In the genomic region with DNA sequence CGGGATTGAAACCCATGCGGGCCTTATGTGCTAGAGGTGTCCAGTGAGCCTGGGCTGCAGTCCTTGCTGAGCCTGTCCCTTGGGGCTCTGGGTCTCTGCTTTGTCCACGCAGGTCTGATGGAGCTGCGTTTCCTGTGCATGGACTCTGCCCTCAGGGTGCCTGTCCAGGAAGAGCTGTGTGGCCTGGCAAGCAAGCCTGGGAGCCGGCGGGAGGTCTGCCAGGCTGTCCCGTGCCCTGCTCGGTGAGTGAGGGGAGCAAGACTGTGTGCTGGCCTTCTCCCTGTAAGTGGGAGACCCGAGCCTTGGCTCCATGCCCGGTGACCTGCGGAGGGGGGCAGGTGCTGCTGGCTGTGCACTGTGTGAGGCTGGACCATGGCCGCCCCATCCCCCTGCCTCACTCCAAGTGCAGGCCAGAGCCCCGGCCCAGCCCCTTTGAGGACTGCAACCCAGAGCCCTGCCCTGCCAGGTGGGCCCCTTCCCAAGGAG, we compare ENCODE assay signal across 1 cellular context.
TF ChIP-seq lines count a peak whose summit lies in the region.

No MANE protein-coding gene starts in this region.

TF ChIP-seq in GM23338, 12 proteins besides CTCF, POLR2A, EP300 and RAD21:
- TF ChIP-seq CREB1 (CRISPR knock-in tag; IDR thresholded peaks at IDR 0.05; ENCODE audit: low read depth) (no peak), STAT1 (IDR thresholded peaks at IDR 0.05; ENCODE audit: unreplicated experiment) (no peak), EZH2phosphoT487 (IDR thresholded peaks at IDR 0.05; ENCODE audit: unreplicated experiment) (no peak), JUNB (IDR thresholded peaks at IDR 0.05; ENCODE audit: unreplicated experiment) (no peak), EZH2 (IDR thresholded peaks at IDR 0.05; ENCODE audit: low read depth, unreplicated experiment) (no peak), ZNF331 (CRISPR knock-in tag; IDR thresholded peaks at IDR 0.05; ENCODE audit: low read depth) (no peak), NANOG (IDR thresholded peaks at IDR 0.05; ENCODE audit: borderline replicate concordance) (no peak), ZNF462 (CRISPR knock-in tag; IDR thresholded peaks at IDR 0.05) (no peak)
- TF ChIP-seq, protein P1, sequence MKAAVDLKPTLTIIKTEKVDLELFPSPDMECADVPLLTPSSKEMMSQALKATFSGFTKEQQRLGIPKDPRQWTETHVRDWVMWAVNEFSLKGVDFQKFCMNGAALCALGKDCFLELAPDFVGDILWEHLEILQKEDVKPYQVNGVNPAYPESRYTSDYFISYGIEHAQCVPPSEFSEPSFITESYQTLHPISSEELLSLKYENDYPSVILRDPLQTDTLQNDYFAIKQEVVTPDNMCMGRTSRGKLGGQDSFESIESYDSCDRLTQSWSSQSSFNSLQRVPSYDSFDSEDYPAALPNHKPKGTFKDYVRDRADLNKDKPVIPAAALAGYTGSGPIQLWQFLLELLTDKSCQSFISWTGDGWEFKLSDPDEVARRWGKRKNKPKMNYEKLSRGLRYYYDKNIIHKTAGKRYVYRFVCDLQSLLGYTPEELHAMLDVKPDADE (IDR thresholded peaks at IDR 0.05) = no peak
